12 cellular contexts compared by ENCODE assay signal in genomic region chr2:223051580-223052375, GRCh38. TPM values are rescaled to one million over a fixed set of nuclear protein-coding genes. Genes with fewer than 3 reads are reported as not detected.
DNase-seq lines count a peak whose midpoint lies in the region; ATAC-seq, FAIRE-seq and TF ChIP-seq lines count a peak whose summit lies in the region.
"Had no signal": no experiment of that assay in that cellular context is flagged by ENCODE, and none has a peak within 500 bp of the region (broad histone marks: within the 10 kb centered on the region; RNA-seq: fewer than 3 reads in every experiment).

TSS of gene KCNE4 (plus strand) at chr2:223052190. CDS start at chr2:223052831, 641 bp downstream.

- no peaks in the 10 kb centered on the region for H3K9me3 Mint-ChIP-seq in nephron progenitor cell

- peak within 1 kb of the TSS; percentile 65 for H3K4me3 Mint-ChIP-seq in nephron progenitor cell

- peak within 1 kb of the TSS; percentile 79 for H3K9ac ChIP-seq in fibroblast of lung (ENCODE audit: insufficient read depth, low read length)

- no peaks in the 10 kb centered on the region for H4K20me1 ChIP-seq in fibroblast of lung (ENCODE audit: control insufficient read depth, extremely low read depth, insufficient read depth, low read length)

- H3K4me2 ChIP-seq in fibroblast of lung (ENCODE audit: extremely low read depth, insufficient read depth, low read length) = peak within 1 kb of the TSS; percentile 96

- peaks cover 75% of the 10 kb centered on the region for H3K4me1 Mint-ChIP-seq in nephron progenitor cell

- peak within 1 kb of the TSS; percentile 88 for H3K27ac ChIP-seq in fibroblast of lung (ENCODE audit: insufficient read depth, low read length)
- H3K27ac ChIP-seq: 22Rv1 had no signal

- peak within 1 kb of the TSS; percentile 85 for H3K27ac Mint-ChIP-seq in nephron progenitor cell

- DNase-seq in NCI-H2196 (lab: John Stamatoyannopoulos, UW; ENCODE audit: unreplicated experiment) (peak; percentile 13), NCI-H2196 treated with DMSO at 0.1 percent for 48 hours (lab: John Stamatoyannopoulos, UW; ENCODE audit: unreplicated experiment) (no peak), fibroblast of lung (ENCODE audit: low read depth in 2 of 2) (peak; percentile 52 to 87), nephron progenitor cell (peak; percentile 20), OCI-M1 (lab: John Stamatoyannopoulos, UW) (no peak), HTR-8/SVneo (ENCODE audit: insufficient read length, low spot score) (no peak), ecto neural progenitor cell (ENCODE audit: low spot score) (no peak)
- DNase-seq: T-helper 9 cell had no signal

- FAIRE-seq in HTR-8/SVneo (lab: Jason Lieb, UNC) = no peak

- no peaks in the 10 kb centered on the region for H3K36me3 ChIP-seq in fibroblast of lung (ENCODE audit: control insufficient read depth, insufficient read depth, low read length)

- peak within 1 kb of the TSS; percentile 78 for H2AFZ ChIP-seq in fibroblast of lung (ENCODE audit: low read length)

- H3K4me3 ChIP-seq in fibroblast of lung (replicated peaks in 1 of 4; ENCODE audit: control extremely low read depth in 1 of 4, insufficient read depth in 1 of 4, low read depth in 3 of 4, low read length in 4 of 4) = peak within 1 kb of the TSS; percentile 63 to 75 (median 70)

- no peak for ATAC-seq in GM18870 (IDR thresholded peaks at IDR 0.05; ENCODE audit: unreplicated experiment)

- peaks cover 29% of the 10 kb centered on the region for H3K79me2 ChIP-seq in fibroblast of lung (ENCODE audit: control insufficient read depth, insufficient read depth, low read length)

- no peaks in the 10 kb centered on the region for H3K27me3 ChIP-seq in fibroblast of lung (ENCODE audit: control insufficient read depth, insufficient read depth, low read length)

- H3K4me1 ChIP-seq in fibroblast of lung (ENCODE audit: control insufficient read depth, extremely low read depth, insufficient read depth, low read length) = peaks cover 22% of the 10 kb centered on the region

- no peaks in the 10 kb centered on the region for H3K9me3 ChIP-seq in fibroblast of lung (ENCODE audit: control insufficient read depth, insufficient read depth, low read depth, low read length)

- H3K27me3 Mint-ChIP-seq in nephron progenitor cell (ENCODE audit: low read depth, poor library complexity) = peaks cover 11% of the 10 kb centered on the region

- no peaks in the 10 kb centered on the region for H3K36me3 Mint-ChIP-seq in nephron progenitor cell (ENCODE audit: low read depth)

- TF ChIP-seq CTCF in fibroblast of lung (conservative IDR thresholded peaks at IDR 0.05 in 1 of 2, IDR thresholded peaks at IDR 0.05 in 1 of 2; ENCODE audit: low read depth in 1 of 2, low read length in 2 of 2) (no peak), nephron progenitor cell (IDR thresholded peaks at IDR 0.05) (no peak)

RNA-seq across cellular contexts. Expression of gene KCNE4, which starts in this region (rescaled TPM):
- 11.0 and 25.3 TPM in 2 replicates for total RNA-seq in fibroblast of lung
- 6.0 and 17.8 TPM in 2 replicates for polyA plus RNA-seq in fibroblast of lung
- 4.3 and 13.1 TPM in 2 replicates for polyA plus RNA-seq in fibroblast of lung (2012)
- 3.6 and 4.0 TPM in 2 replicates for polyA minus RNA-seq in fibroblast of lung (ENCODE audit: low replicate concordance)
- total RNA-seq: dermis microvascular lymphatic vessel endothelial cell, HT1080 had no signal

Comparison
In these comparisons a context has a peak if more than half of its experiments do, and no peak if none do; other contexts are left out.
1. DNase-seq: peak in NCI-H2196 (single experiment), fibroblast of lung (2 of 2) and nephron progenitor cell (single experiment); none in NCI-H2196 treated with DMSO at 0.1 percent for 48 hours (single experiment), OCI-M1 (single experiment), HTR-8/SVneo (single experiment) and ecto neural progenitor cell (single experiment).